19 cellular contexts compared by ENCODE assay signal in the genomic region with DNA sequence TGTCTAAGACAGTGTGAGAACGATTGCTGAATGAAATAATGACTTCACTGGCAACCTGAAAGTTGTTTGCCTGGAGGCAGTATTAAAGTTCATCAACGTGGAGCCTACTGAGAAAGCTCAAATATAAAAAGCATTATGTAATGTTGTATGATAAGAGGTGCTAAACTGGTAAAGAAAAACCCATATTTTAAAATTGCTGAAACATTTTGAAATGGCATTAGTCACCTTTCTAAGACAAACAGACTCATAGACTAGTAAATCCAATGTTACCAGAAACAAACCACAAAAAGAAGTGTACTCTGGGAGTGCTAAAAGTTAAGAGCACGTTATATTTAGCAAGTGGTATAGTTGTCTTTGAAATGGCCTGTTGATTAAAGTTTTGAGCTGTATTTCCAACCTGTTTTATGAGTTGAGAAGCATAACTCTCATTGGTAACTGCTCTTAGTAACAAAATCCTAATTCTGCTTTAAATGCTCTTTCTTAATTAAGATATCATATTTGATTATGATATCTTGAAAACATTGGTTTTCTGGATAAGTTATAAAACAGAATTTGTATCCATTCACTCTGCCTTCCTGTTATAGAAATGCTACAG.
DNase-seq lines count a peak whose midpoint lies in the region; ATAC-seq, FAIRE-seq and TF ChIP-seq lines count a peak whose summit lies in the region.
"Had no signal": no experiment of that assay in that cellular context is flagged by ENCODE, and none has a peak within 500 bp of the region (broad histone marks: within the 10 kb centered on the region; RNA-seq: fewer than 3 reads in every experiment).

No MANE protein-coding gene starts in this region.

- H3K27me3 ChIP-seq in spleen (replicated peaks in 1 of 7) (no peaks in the 10 kb centered on the region), brain microvascular endothelial cell (replicated peaks) (no peaks in the 10 kb centered on the region)
- H3K27me3 ChIP-seq: esophagus squamous epithelium had no signal

- H3K27ac ChIP-seq in A549 (no peak overlapping the region; a peak in 1 of 6 replicates), HEK293 (ENCODE audit: extremely low read depth, low read depth, low read length) (peak overlapping the region; percentile 38; the same call in 1 of the 2 replicates), VCaP (peak overlapping the region; percentile 44; the same call in 1 of the 2 replicates), spleen (no peak overlapping the region), brain microvascular endothelial cell (no peak overlapping the region)
- H3K27ac ChIP-seq: coronary artery, esophagus squamous epithelium, SJCRH30 had no signal

- TF ChIP-seq RAD21 in A549 (conservative IDR thresholded peaks at IDR 0.05 in 1 of 2, IDR thresholded peaks at IDR 0.05 in 1 of 2): no peak

- in situ Hi-C loops in brain microvascular endothelial cell (cut with HindIII; ENCODE audit: low pct_ligation_motif_present, low sequenced_read_pairs): no loop called here

- TF ChIP-seq POLR2A in A549 (IDR thresholded peaks at IDR 0.05; ENCODE audit: low read length) (no peak), spleen (IDR thresholded peaks at IDR 0.05) (no peak)

- no peaks in the 10 kb centered on the region for H3K36me3 ChIP-seq in HEK293 (ENCODE audit: control insufficient read depth in 2 of 2, insufficient read depth in 1 of 2, low read length in 2 of 2)
- H3K36me3 ChIP-seq in spleen: peaks cover 0 to 61% (median 2%) of the 10 kb centered on the region in 6 donors
- no peaks in the 10 kb centered on the region for H3K36me3 ChIP-seq in brain microvascular endothelial cell (replicated peaks)
- H3K36me3 ChIP-seq: esophagus squamous epithelium, SJCRH30 had no signal

- no peak for FAIRE-seq in A549 (lab: Jason Lieb, UNC)
- FAIRE-seq: GM18507, GM19239, HepG2 had no signal

- peak overlapping the region; percentile 43 for H3K4me2 ChIP-seq in A549

- peaks cover 19% of the 10 kb centered on the region for H3K4me1 ChIP-seq in A549
- peaks cover 24% of the 10 kb centered on the region for H3K4me1 ChIP-seq in HEK293 (ENCODE audit: control insufficient read depth, insufficient read depth, low read length)
- no peaks in the 10 kb centered on the region for H3K4me1 ChIP-seq in spleen

- DNase-seq in A549 (ENCODE audit: low read depth in 1 of 2, low spot score in 1 of 2): no peak
- DNase-seq in foreskin fibroblast: peak; percentile 13 to 57
- no peak for DNase-seq in spleen
- DNase-seq in brain microvascular endothelial cell: no peak
- DNase-seq: activated CD4-positive, alpha-beta memory T cell treated with anti-CD3 and anti-CD28 coated beads for 36 hours; activated T-cell treated with anti-CD3 and anti-CD28 coated beads, Interleukin-2, amount 50 U/mL, for 48 hours; COR-L47; esophagus squamous epithelium; NCI-H345; SJCRH30; stimulated activated CD4-positive, alpha-beta T cell treated with anti-CD3 and anti-CD28 coated beads, Interleukin-1b, Interleukin-23, amount 100 ng/mL, for 48 hours had no signal

- POLR2A ChIA-PET in A549 (lab: Yijun Ruan, JAX): no interaction called here
- POLR2A ChIA-PET in HEK293 (lab: Yijun Ruan, JAX): interaction anchor here (0.6 kb wide), 1 partner anchor 540 kb away, joined by 3 read pairs; no protein-coding TSS in a partner anchor

- no peak for TF ChIP-seq CTCF in A549 (IDR thresholded peaks at IDR 0.05)
- no peak for TF ChIP-seq CTCF in HEK293 (tag by site-specific recombination; IDR thresholded peaks at IDR 0.05)
- no peak for TF ChIP-seq CTCF in VCaP (conservative IDR thresholded peaks at IDR 0.05)
- TF ChIP-seq CTCF in foreskin fibroblast (IDR thresholded peaks at IDR 0.05; ENCODE audit: low read depth, low read length): no peak
- TF ChIP-seq CTCF in spleen (IDR thresholded peaks at IDR 0.05 in 8 of 11, conservative IDR thresholded peaks at IDR 0.05 in 3 of 11): no peak
- TF ChIP-seq CTCF in brain microvascular endothelial cell (IDR thresholded peaks at IDR 0.05; ENCODE audit: low read depth, low read length, missing control alignments): no peak

- ATAC-seq in A549 (no peak), GM19023 (IDR thresholded peaks at IDR 0.05; ENCODE audit: unreplicated experiment) (no peak)
- no peak for ATAC-seq in activated CD4-positive, CD25-positive, alpha-beta regulatory T cell treated with anti-CD3 and anti-CD28 coated beads, Interleukin-2, amount 50 U/mL, for 24 hours
- ATAC-seq: HepG2 had no signal

- H3K4me3 ChIP-seq in A549 (no peak overlapping the region), HEK293 (ENCODE audit: low read depth, low read length) (no peak overlapping the region), foreskin fibroblast (ENCODE audit: low read depth in 1 of 2, low read length in 2 of 2) (no peak overlapping the region), spleen (no peak overlapping the region), brain microvascular endothelial cell (ENCODE audit: low read depth, low read length) (no peak overlapping the region)
- H3K4me3 ChIP-seq: coronary artery, esophagus squamous epithelium, SJCRH30 had no signal

- WGBS in A549 (ENCODE audit: missing lambda C conversion rate): 19% methylated on average over 3 of the region's 3 CpGs
- WGBS in spleen, 5 donors: 70 to 92% (median 84%) methylated on average over 3 of the region's 3 CpGs

- no peak for TF ChIP-seq EP300 in A549 (IDR thresholded peaks at IDR 0.05)

- H3K9me3 ChIP-seq in A549 (no peaks in the 10 kb centered on the region), HEK293 (ENCODE audit: control insufficient read depth, insufficient read depth, low read depth, low read length) (no peaks in the 10 kb centered on the region), spleen (no peaks in the 10 kb centered on the region)
- H3K9me3 ChIP-seq: esophagus squamous epithelium, SJCRH30 had no signal

- CTCF ChIA-PET in A549 (lab: Yijun Ruan, JAX): interaction anchor here (0.6 to 3.0 kb wide), 4 partner anchors 15 to 416 kb away, joined by 3 to 12 read pairs (median 3); no protein-coding TSS in a partner anchor
- CTCF ChIA-PET in HEK293 (lab: Yijun Ruan, JAX): interaction anchor here (1.5 kb wide), 1 partner anchor 33 kb away, joined by 4 read pairs; no protein-coding TSS in a partner anchor

- intact Hi-C loops in spleen (cut with DNase I; ENCODE audit: low total_unique reads): no loop called here

TF ChIP-seq in A549, 52 proteins besides CTCF, POLR2A, EP300 and RAD21:
- no peak for TF ChIP-seq CHD2 (IDR thresholded peaks at IDR 0.05; ENCODE audit: low read length, partially characterized antibody)
- no peak for TF ChIP-seq HOXB5 (CRISPR knock-in tag; IDR thresholded peaks at IDR 0.05)
- TF ChIP-seq, protein P1, sequence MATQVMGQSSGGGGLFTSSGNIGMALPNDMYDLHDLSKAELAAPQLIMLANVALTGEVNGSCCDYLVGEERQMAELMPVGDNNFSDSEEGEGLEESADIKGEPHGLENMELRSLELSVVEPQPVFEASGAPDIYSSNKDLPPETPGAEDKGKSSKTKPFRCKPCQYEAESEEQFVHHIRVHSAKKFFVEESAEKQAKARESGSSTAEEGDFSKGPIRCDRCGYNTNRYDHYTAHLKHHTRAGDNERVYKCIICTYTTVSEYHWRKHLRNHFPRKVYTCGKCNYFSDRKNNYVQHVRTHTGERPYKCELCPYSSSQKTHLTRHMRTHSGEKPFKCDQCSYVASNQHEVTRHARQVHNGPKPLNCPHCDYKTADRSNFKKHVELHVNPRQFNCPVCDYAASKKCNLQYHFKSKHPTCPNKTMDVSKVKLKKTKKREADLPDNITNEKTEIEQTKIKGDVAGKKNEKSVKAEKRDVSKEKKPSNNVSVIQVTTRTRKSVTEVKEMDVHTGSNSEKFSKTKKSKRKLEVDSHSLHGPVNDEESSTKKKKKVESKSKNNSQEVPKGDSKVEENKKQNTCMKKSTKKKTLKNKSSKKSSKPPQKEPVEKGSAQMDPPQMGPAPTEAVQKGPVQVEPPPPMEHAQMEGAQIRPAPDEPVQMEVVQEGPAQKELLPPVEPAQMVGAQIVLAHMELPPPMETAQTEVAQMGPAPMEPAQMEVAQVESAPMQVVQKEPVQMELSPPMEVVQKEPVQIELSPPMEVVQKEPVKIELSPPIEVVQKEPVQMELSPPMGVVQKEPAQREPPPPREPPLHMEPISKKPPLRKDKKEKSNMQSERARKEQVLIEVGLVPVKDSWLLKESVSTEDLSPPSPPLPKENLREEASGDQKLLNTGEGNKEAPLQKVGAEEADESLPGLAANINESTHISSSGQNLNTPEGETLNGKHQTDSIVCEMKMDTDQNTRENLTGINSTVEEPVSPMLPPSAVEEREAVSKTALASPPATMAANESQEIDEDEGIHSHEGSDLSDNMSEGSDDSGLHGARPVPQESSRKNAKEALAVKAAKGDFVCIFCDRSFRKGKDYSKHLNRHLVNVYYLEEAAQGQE (IDR thresholded peaks at IDR 0.05): no peak

TF ChIP-seq in HEK293, 187 proteins besides CTCF, POLR2A, EP300 and RAD21 (continues in another document):
- no peak for TF ChIP-seq KLF16 (tag by site-specific recombination; IDR thresholded peaks at IDR 0.05)
- no peak for TF ChIP-seq ZBTB7A (tag by site-specific recombination; IDR thresholded peaks at IDR 0.05; ENCODE audit: low read depth)
- peak; percentile 60; the same call in 1 of the 2 replicates for TF ChIP-seq WT1 (tag by site-specific recombination; IDR thresholded peaks at IDR 0.05)
- TF ChIP-seq ZNF394 (tag by site-specific recombination; IDR thresholded peaks at IDR 0.05; ENCODE audit: borderline replicate concordance): peak; percentile 31; the same call in 1 of the 2 replicates
- TF ChIP-seq OSR2 (tag by site-specific recombination; IDR thresholded peaks at IDR 0.05): peak; percentile 67; the same call in 1 of the 2 replicates
- TF ChIP-seq, protein P2, sequence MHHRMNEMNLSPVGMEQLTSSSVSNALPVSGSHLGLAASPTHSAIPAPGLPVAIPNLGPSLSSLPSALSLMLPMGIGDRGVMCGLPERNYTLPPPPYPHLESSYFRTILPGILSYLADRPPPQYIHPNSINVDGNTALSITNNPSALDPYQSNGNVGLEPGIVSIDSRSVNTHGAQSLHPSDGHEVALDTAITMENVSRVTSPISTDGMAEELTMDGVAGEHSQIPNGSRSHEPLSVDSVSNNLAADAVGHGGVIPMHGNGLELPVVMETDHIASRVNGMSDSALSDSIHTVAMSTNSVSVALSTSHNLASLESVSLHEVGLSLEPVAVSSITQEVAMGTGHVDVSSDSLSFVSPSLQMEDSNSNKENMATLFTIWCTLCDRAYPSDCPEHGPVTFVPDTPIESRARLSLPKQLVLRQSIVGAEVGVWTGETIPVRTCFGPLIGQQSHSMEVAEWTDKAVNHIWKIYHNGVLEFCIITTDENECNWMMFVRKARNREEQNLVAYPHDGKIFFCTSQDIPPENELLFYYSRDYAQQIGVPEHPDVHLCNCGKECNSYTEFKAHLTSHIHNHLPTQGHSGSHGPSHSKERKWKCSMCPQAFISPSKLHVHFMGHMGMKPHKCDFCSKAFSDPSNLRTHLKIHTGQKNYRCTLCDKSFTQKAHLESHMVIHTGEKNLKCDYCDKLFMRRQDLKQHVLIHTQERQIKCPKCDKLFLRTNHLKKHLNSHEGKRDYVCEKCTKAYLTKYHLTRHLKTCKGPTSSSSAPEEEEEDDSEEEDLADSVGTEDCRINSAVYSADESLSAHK (tag by site-specific recombination; IDR thresholded peaks at IDR 0.05): peak; percentile 68
- TF ChIP-seq ZNF843 (tag by site-specific recombination; IDR thresholded peaks at IDR 0.05): peak; percentile 86; the same call in 1 of the 2 replicates
- TF ChIP-seq ZFP69B (tag by site-specific recombination; IDR thresholded peaks at IDR 0.05): 0 out of 2 replicates have a peak, but pooled peaks have one; percentile 32

Comparison
In these comparisons a context has a peak if more than half of its experiments do, and no peak if none do; other contexts are left out.
1. DNase-seq: peak in foreskin fibroblast (2 of 2); none in A549 (0 of 2), spleen (single experiment) and brain microvascular endothelial cell (single experiment).
2. H3K27ac ChIP-seq: peak in HEK293 (single experiment) and VCaP (single experiment); none in A549 (0 of 2), spleen (0 of 8) and brain microvascular endothelial cell (single experiment).